Comparison of ENCODE assay signal across 8 cellular contexts in genomic region chr7:116861717-116862116, GRCh38. TPM values are rescaled to one million over a fixed set of nuclear protein-coding genes. Genes with fewer than 3 reads are reported as not detected.
DNase-seq lines count a peak whose midpoint lies in the region; ATAC-seq, FAIRE-seq and TF ChIP-seq lines count a peak whose summit lies in the region.

No MANE protein-coding gene starts in this region.

- peaks cover 26 to 49% (median 40%) of the 10 kb centered on the region in 4 donors for H3K4me1 Mint-ChIP-seq in CD4-positive, alpha-beta memory T cell
- peaks cover 26% of the 10 kb centered on the region for H3K4me1 Mint-ChIP-seq in central memory CD8-positive, alpha-beta T cell
- peaks cover 20% of the 10 kb centered on the region for H3K4me1 Mint-ChIP-seq in neural progenitor cell

- no peak for ATAC-seq in central memory CD8-positive, alpha-beta T cell (replicated peaks; ENCODE audit: extremely low read depth, poor library complexity, severe bottlenecking)

- POLR2A ChIA-PET in CD4-positive, alpha-beta memory T cell (lab: Charles Lee; ENCODE audit: partially characterized antibody) = interaction anchor here (1.0 to 1.7 kb wide), 3 partner anchors 9 to 270 kb away, joined by 4 to 5 read pairs (median 4); partner anchors contain the start of gene ST7

- peaks cover 43% of the 10 kb centered on the region for H3K79me2 ChIP-seq in neural progenitor cell (ENCODE audit: low read depth)

- H3K36me3 Mint-ChIP-seq in CD4-positive, alpha-beta memory T cell = peaks cover 0 to 5% of the 10 kb centered on the region in 2 donors
- peaks cover 11% of the 10 kb centered on the region for H3K36me3 Mint-ChIP-seq in central memory CD8-positive, alpha-beta T cell (ENCODE audit: insufficient read depth)
- peaks cover 10% of the 10 kb centered on the region for H3K36me3 Mint-ChIP-seq in neural progenitor cell

- CTCF ChIA-PET in CD4-positive, alpha-beta memory T cell (lab: Charles Lee; ENCODE audit: partially characterized antibody) = interaction anchor here (0.7 to 1.3 kb wide), 4 partner anchors 9 to 150 kb away, joined by 3 to 6 read pairs (median 3); no protein-coding TSS in a partner anchor

- intact Hi-C loops in CD4-positive, alpha-beta memory T cell (cut with micrococcal nuclease) = loop anchor here (1.0 to 10.0 kb wide), 4 partner anchors 92 to 1323 kb away; partner anchors contain the start of genes CAV1, LSM8, ST7 and TES

- peaks cover 2 to 8% of the 10 kb centered on the region in 2 donors for H3K27me3 Mint-ChIP-seq in CD4-positive, alpha-beta memory T cell
- peaks cover 34% of the 10 kb centered on the region for H3K27me3 Mint-ChIP-seq in central memory CD8-positive, alpha-beta T cell
- peaks cover 3% of the 10 kb centered on the region for H3K27me3 Mint-ChIP-seq in neural progenitor cell (ENCODE audit: insufficient read depth, low read depth)

- H3K4me3 ChIP-seq in CD4-positive, alpha-beta memory T cell (ENCODE audit: low read length in 2 of 2) = peak overlapping the region in 1 of 2 donors; percentile 18
- H3K4me3 ChIP-seq in LNCaP clone FGC (ENCODE audit: low read depth, low read length) (peak overlapping the region; percentile 21; the same call in 1 of the 2 replicates), neural progenitor cell (no peak overlapping the region)

- FAIRE-seq in D721Med (lab: Jason Lieb, UNC) = no peak

- H3K9me3 ChIP-seq in CD4-positive, alpha-beta memory T cell (ENCODE audit: control insufficient read depth in 1 of 2, low read length in 2 of 2) = no peaks in the 10 kb centered on the region
- no peaks in the 10 kb centered on the region for H3K9me3 ChIP-seq in neural progenitor cell (ENCODE audit: low read depth)

- peak overlapping the region; percentile 40 to 96 (median 76) for H3K27ac Mint-ChIP-seq in CD4-positive, alpha-beta memory T cell
- H3K27ac Mint-ChIP-seq in central memory CD8-positive, alpha-beta T cell (ENCODE audit: low read depth) = peak overlapping the region; percentile 99
- no peak overlapping the region for H3K27ac Mint-ChIP-seq in neural progenitor cell

- no peak for DNase-seq in CD4-positive, alpha-beta memory T cell
- DNase-seq in LNCaP clone FGC (ENCODE audit: low read depth) (no peak), neural progenitor cell (ENCODE audit: low spot score) (no peak), ACHN (no peak), D721Med (ENCODE audit: insufficient read length, low spot score) (no peak), NOMO-1 (lab: John Stamatoyannopoulos, UW; ENCODE audit: unreplicated experiment in 2 of 2) (no peak)
- no peak for DNase-seq in central memory CD8-positive, alpha-beta T cell (ENCODE audit: low spot score in 2 of 2)
- DNase-seq in activated CD8-positive, alpha-beta memory T cell treated with anti-CD3 and anti-CD28 coated beads for 24 hours = no peak

- H3K9ac ChIP-seq in neural progenitor cell = no peak overlapping the region

- peaks cover 40% of the 10 kb centered on the region for H3K4me1 ChIP-seq in CD4-positive, alpha-beta memory T cell (ENCODE audit: insufficient read depth, low read length)
- peaks cover 7% of the 10 kb centered on the region for H3K4me1 ChIP-seq in neural progenitor cell

- H3K4me2 ChIP-seq in neural progenitor cell = no peak overlapping the region

- in situ Hi-C loops in ACHN (cut with HindIII; ENCODE audit: low pct_ligation_motif_present, low pct_unique_long_range_greater_than_20kb, low sequenced_read_pairs) = no loop called here

- no peak overlapping the region for H3K27ac ChIP-seq in CD4-positive, alpha-beta memory T cell (ENCODE audit: low read depth, low read length)
- no peak overlapping the region for H3K27ac ChIP-seq in neural progenitor cell

- peaks cover 21% of the 10 kb centered on the region for H4K20me1 ChIP-seq in neural progenitor cell (ENCODE audit: low read depth)

- H2AFZ ChIP-seq in neural progenitor cell (replicated peaks) = peak overlapping the region; percentile 14

- TF ChIP-seq CTCF in LNCaP clone FGC (IDR thresholded peaks at IDR 0.05; ENCODE audit: control insufficient read depth, extremely low read depth, insufficient read depth) = no peak
- no peak for TF ChIP-seq CTCF in neural progenitor cell (IDR thresholded peaks at IDR 0.05)
- TF ChIP-seq CTCF in D721Med (IDR thresholded peaks at IDR 0.05; ENCODE audit: insufficient read depth, missing control alignments) = no peak

- no peaks in the 10 kb centered on the region for H3K36me3 ChIP-seq in CD4-positive, alpha-beta memory T cell (ENCODE audit: insufficient read depth, low read length)
- no peaks in the 10 kb centered on the region for H3K36me3 ChIP-seq in neural progenitor cell

- H3F3A ChIP-seq in neural progenitor cell (ENCODE audit: low read depth) = no peaks in the 10 kb centered on the region

- peak overlapping the region; percentile 63 to 97 (median 85) for H3K4me3 Mint-ChIP-seq in CD4-positive, alpha-beta memory T cell
- H3K4me3 Mint-ChIP-seq in central memory CD8-positive, alpha-beta T cell = peak overlapping the region; percentile 96
- peak overlapping the region; percentile 84 for H3K4me3 Mint-ChIP-seq in neural progenitor cell

- no peaks in the 10 kb centered on the region for H3K27me3 ChIP-seq in CD4-positive, alpha-beta memory T cell (ENCODE audit: insufficient read depth, low read length)
- no peaks in the 10 kb centered on the region for H3K27me3 ChIP-seq in neural progenitor cell

- peaks cover 0 to 2% (median 0%) of the 10 kb centered on the region in 8 donors for H3K9me3 Mint-ChIP-seq in CD4-positive, alpha-beta memory T cell
- no peaks in the 10 kb centered on the region for H3K9me3 Mint-ChIP-seq in central memory CD8-positive, alpha-beta T cell
- H3K9me3 Mint-ChIP-seq in neural progenitor cell = no peaks in the 10 kb centered on the region

RNA-seq across cellular contexts. Expression of gene CAPZA2, which starts 0.7 kb away (rescaled TPM):
- 100 to 1,000 TPM; 112 to 116 TPM for total RNA-seq in CD4-positive, alpha-beta memory T cell
- polyA plus RNA-seq in CD4-positive, alpha-beta memory T cell = 100 to 1,000 TPM; 170 to 307 TPM
- total RNA-seq in neural progenitor cell (ENCODE audit: low replicate concordance) = 102 and 210 TPM in 2 replicates
